13 cellular contexts compared by ENCODE assay signal in genomic region chr5:79495311-79495710, GRCh38. TPM values are rescaled to one million over a fixed set of nuclear protein-coding genes. Genes with fewer than 3 reads are reported as not detected.
DNase-seq lines count a peak whose midpoint lies in the region; FAIRE-seq and TF ChIP-seq lines count a peak whose summit lies in the region.
"Had no signal": no experiment of that assay in that cellular context is flagged by ENCODE, and none has a peak within 500 bp of the region (broad histone marks: within the 10 kb centered on the region; RNA-seq: fewer than 3 reads in every experiment).

No MANE protein-coding gene starts in this region.

- H3K4me3 ChIP-seq in breast epithelium (no peak overlapping the region), small intestine (ENCODE audit: low read depth in 1 of 2, low read length in 2 of 2) (no peak overlapping the region)
- H3K4me3 ChIP-seq: neural progenitor cell had no signal

- H3K4me3 Mint-ChIP-seq in MCF 10A (ENCODE audit: unreplicated experiment): no peak overlapping the region
- H3K4me3 Mint-ChIP-seq: activated naive CD8-positive, alpha-beta T cell treated with anti-CD3 and anti-CD28 coated beads for 36 hours; neural progenitor cell had no signal

- no TSS peak for BruUV-seq in MCF 10A (replicated peaks; lab: Mats Ljungman, UMichigan)

- no peak for TF ChIP-seq POLR2A in breast epithelium (IDR thresholded peaks at IDR 0.05)

- H3K9me3 Mint-ChIP-seq in MCF 10A (ENCODE audit: unreplicated experiment): no peaks in the 10 kb centered on the region
- H3K9me3 Mint-ChIP-seq: activated naive CD8-positive, alpha-beta T cell treated with anti-CD3 and anti-CD28 coated beads for 36 hours; neural progenitor cell had no signal

- FAIRE-seq in small intestine (lab: Jason Lieb, UNC): no peak
- FAIRE-seq: GM18507 had no signal

- H3K9me3 ChIP-seq in breast epithelium: no peaks in the 10 kb centered on the region
- H3K9me3 ChIP-seq in small intestine (ENCODE audit: control insufficient read depth, low read depth): no peaks in the 10 kb centered on the region

- WGBS in small intestine, 3 donors: 15 to 41% (median 21%) methylated on average over 2 of the region's 2 CpGs

- DNase-seq in MCF 10A (ENCODE audit: unreplicated experiment) (peak; percentile 52), breast epithelium (ENCODE audit: low spot score in 2 of 2) (no peak), NCI-H69 (lab: John Stamatoyannopoulos, UW) (peak; percentile 55), epithelial cell of prostate (ENCODE audit: low read depth, low spot score) (peak; percentile 67), small intestine (peak; percentile 2), SHP77 treated with DMSO at 0.1 percent for 48 hours (lab: John Stamatoyannopoulos, UW) (no peak), posterior cingulate gyrus (no peak)
- no peak for DNase-seq in activated CD4-positive, alpha-beta T cell treated with anti-CD3 and anti-CD28 coated beads, Interleukin-2, amount 50 U/mL, for 4 hours
- DNase-seq: activated naive CD8-positive, alpha-beta T cell treated with anti-CD3 and anti-CD28 coated beads for 36 hours; dermis blood vessel endothelial cell; NCI-H1694 treated with DMSO at 0.1 percent for 48 hours had no signal

- TF ChIP-seq CTCF in MCF 10A (IDR thresholded peaks at IDR 0.05; ENCODE audit: unreplicated experiment) (no peak), breast epithelium (IDR thresholded peaks at IDR 0.05) (no peak)

- no peaks in the 10 kb centered on the region for H3K27me3 Mint-ChIP-seq in MCF 10A (ENCODE audit: insufficient read depth, unreplicated experiment)
- H3K27me3 Mint-ChIP-seq: activated naive CD8-positive, alpha-beta T cell treated with anti-CD3 and anti-CD28 coated beads for 36 hours had no signal

- H3K4me1 ChIP-seq in breast epithelium (no peaks in the 10 kb centered on the region), small intestine (ENCODE audit: control insufficient read depth in 2 of 2, insufficient read depth in 1 of 2, low read depth in 1 of 2, low read length in 1 of 2) (no peaks in the 10 kb centered on the region)

- peak overlapping the region; percentile 60 for H3K27ac Mint-ChIP-seq in MCF 10A (ENCODE audit: low read depth, unreplicated experiment)
- H3K27ac Mint-ChIP-seq: activated naive CD8-positive, alpha-beta T cell treated with anti-CD3 and anti-CD28 coated beads for 36 hours; neural progenitor cell had no signal

- no peaks in the 10 kb centered on the region for H3K36me3 Mint-ChIP-seq in MCF 10A (ENCODE audit: insufficient read depth, unreplicated experiment)

- H3K27ac ChIP-seq in breast epithelium (no peak overlapping the region), epithelial cell of prostate (no peak overlapping the region), small intestine (ENCODE audit: low read depth in 1 of 2, low read length in 1 of 2) (no peak overlapping the region)
- H3K27ac ChIP-seq: neural progenitor cell had no signal

- H3K36me3 ChIP-seq in breast epithelium: no peaks in the 10 kb centered on the region
- H3K36me3 ChIP-seq in small intestine (ENCODE audit: control insufficient read depth in 2 of 2, insufficient read depth in 2 of 2, low read length in 2 of 2): no peaks in the 10 kb centered on the region
- H3K36me3 ChIP-seq: neural progenitor cell had no signal

- intact Hi-C loops in MCF 10A (cut with micrococcal nuclease) (no loop called here), breast epithelium (cut with DNase I; ENCODE audit: low total_unique reads) (no loop called here), posterior cingulate gyrus (cut with DNase I) (no loop called here)

- POLR2A ChIA-PET in MCF 10A (lab: Yijun Ruan, JAX): interaction anchor here (1.0 to 13.3 kb wide), 6 partner anchors 10 to 258 kb away, joined by 3 to 235 read pairs (median 4); partner anchors contain the start of gene HOMER1

- H3K27me3 ChIP-seq in breast epithelium (no peaks in the 10 kb centered on the region), small intestine (ENCODE audit: control insufficient read depth in 2 of 2, insufficient read depth in 2 of 2, low read length in 2 of 2) (no peaks in the 10 kb centered on the region)
- H3K27me3 ChIP-seq: neural progenitor cell had no signal

- CTCF ChIA-PET in MCF 10A (lab: Yijun Ruan, JAX): interaction anchor here (0.6 kb wide), 1 partner anchor 31 kb away, joined by 3 read pairs; no protein-coding TSS in a partner anchor

- H3K4me1 Mint-ChIP-seq in MCF 10A (ENCODE audit: insufficient read depth, unreplicated experiment): peaks cover 37% of the 10 kb centered on the region

RNA-seq across cellular contexts. Expression of gene HOMER1, which starts 18.6 kb away (rescaled TPM):
- total RNA-seq in MCF 10A (2022) (17.2 and 17.3 TPM in 2 replicates), breast epithelium (10 to 100 TPM in 2 of 3 donors, 1 to 10 TPM in 1; 3.2 to 26.2 (median 18.7) TPM)
- polyA plus RNA-seq in small intestine: under 1 TPM in 2 of 3 donors, not detected in 1; 0.27 to 0.39 TPM

Comparison
In these comparisons a context has a peak if more than half of its experiments do, and no peak if none do; other contexts are left out.
1. DNase-seq: peak in MCF 10A (single experiment), NCI-H69 (single experiment), epithelial cell of prostate (single experiment) and small intestine (single experiment); none in breast epithelium (0 of 2), SHP77 treated with DMSO at 0.1 percent for 48 hours (single experiment), posterior cingulate gyrus (0 of 10) and activated CD4-positive, alpha-beta T cell treated with anti-CD3 and anti-CD28 coated beads, Interleukin-2, amount 50 U/mL, for 4 hours (0 of 2).